ENCODE assay signal across 8 cellular contexts in genomic region chr7:22563621-22564241, GRCh38.
DNase-seq lines count a peak whose midpoint lies in the region; ATAC-seq and TF ChIP-seq lines count a peak whose summit lies in the region.

No MANE protein-coding gene starts in this region.

- H3K4me3 Mint-ChIP-seq in T-helper 17 cell = peak overlapping the region; percentile 75

- ATAC-seq in HG02759 (IDR thresholded peaks at IDR 0.05; ENCODE audit: unreplicated experiment) = peak; percentile 49
- ATAC-seq in T-helper 17 cell = peak; percentile 20
- peak; percentile 5 to 7 for ATAC-seq in right cardiac atrium
- peak; percentile 2 for ATAC-seq in upper lobe of right lung

- DNase-seq in GM13977 (ENCODE audit: low spot score) = peak; percentile 44
- DNase-seq in T-helper 17 cell = no peak
- DNase-seq in right cardiac atrium = peak in 2 of 3 donors; percentile 53 to 55
- no peak for DNase-seq in upper lobe of right lung
- no peak for DNase-seq in NCI-H128 (lab: John Stamatoyannopoulos, UW; ENCODE audit: unreplicated experiment)
- DNase-seq in ascending aorta (ENCODE audit: low spot score in 2 of 2) = no peak
- no peak for DNase-seq in middle frontal gyrus (ENCODE audit: extremely low spot score, low spot score)

- H3K27me3 Mint-ChIP-seq in T-helper 17 cell = peaks cover 49% of the 10 kb centered on the region

- peaks cover 8% of the 10 kb centered on the region for H3K36me3 Mint-ChIP-seq in T-helper 17 cell (ENCODE audit: low read depth)

- TF ChIP-seq CTCF in GM13977 (IDR thresholded peaks at IDR 0.05; ENCODE audit: extremely low read depth, insufficient read depth, missing control alignments) = no peak
- TF ChIP-seq CTCF in upper lobe of right lung (IDR thresholded peaks at IDR 0.05) = no peak
- no peak for TF ChIP-seq CTCF in ascending aorta (IDR thresholded peaks at IDR 0.05)

- H3K27ac ChIP-seq in right cardiac atrium (ENCODE audit: low read length) (peak overlapping the region; percentile 83), upper lobe of right lung (peak overlapping the region; percentile 65), ascending aorta (peak overlapping the region in 1 of 2 donors; percentile 69)

- 48% methylated on average over 11 of the region's 11 CpGs for WGBS in right cardiac atrium

- no peaks in the 10 kb centered on the region for H3K36me3 ChIP-seq in upper lobe of right lung
- H3K36me3 ChIP-seq in ascending aorta = no peaks in the 10 kb centered on the region

- H3K27me3 ChIP-seq in right cardiac atrium (ENCODE audit: control insufficient read depth, insufficient read depth) (no peaks in the 10 kb centered on the region), upper lobe of right lung (no peaks in the 10 kb centered on the region), ascending aorta (no peaks in the 10 kb centered on the region)

- intact Hi-C loops in right cardiac atrium (cut with DNase I) (loop anchor here (5.0 to 10.0 kb wide), 2 partner anchors 161 to 164 kb away; partner anchors contain the start of gene IL6 (in 4 of the 4)), upper lobe of right lung (cut with DNase I) (no loop called here), ascending aorta (cut with DNase I) (loop anchor here (5.0 kb wide), 2 partner anchors 64 to 909 kb away; partner anchors contain the start of gene IGF2BP3)

- H3K4me1 ChIP-seq in right cardiac atrium (ENCODE audit: control insufficient read depth, insufficient read depth, low read length) (peaks cover 18% of the 10 kb centered on the region), upper lobe of right lung (peaks cover 58% of the 10 kb centered on the region), ascending aorta (peaks cover 0 to 54% of the 10 kb centered on the region in 2 donors)

- H3K4me3 ChIP-seq in right cardiac atrium (ENCODE audit: low read length) = peak overlapping the region; percentile 68
- peak overlapping the region; percentile 11 for H3K4me3 ChIP-seq in upper lobe of right lung
- H3K4me3 ChIP-seq in ascending aorta = no peak overlapping the region

- no peak overlapping the region for H3K27ac Mint-ChIP-seq in T-helper 17 cell

- peaks cover 32% of the 10 kb centered on the region for H3K4me1 Mint-ChIP-seq in T-helper 17 cell

- H3K9me3 ChIP-seq in T-helper 17 cell (ENCODE audit: control insufficient read depth, low read length, poor library complexity, severe bottlenecking) = no peaks in the 10 kb centered on the region
- H3K9me3 ChIP-seq in right cardiac atrium (ENCODE audit: control insufficient read depth, low read length) = no peaks in the 10 kb centered on the region
- H3K9me3 ChIP-seq in upper lobe of right lung = no peaks in the 10 kb centered on the region
- no peaks in the 10 kb centered on the region for H3K9me3 ChIP-seq in ascending aorta

- in situ Hi-C loops in GM13977 (cut with MboI; ENCODE audit: low pct_unique_long_range_greater_than_20kb, low sequenced_read_pairs, unreplicated experiment) = no loop called here

Comparison
In these comparisons a context has a peak if more than half of its experiments do, and no peak if none do; other contexts are left out.
1. DNase-seq: peak in GM13977 (single experiment) and right cardiac atrium (2 of 3); none in T-helper 17 cell (0 of 3), upper lobe of right lung (single experiment), NCI-H128 (single experiment), ascending aorta (0 of 2) and middle frontal gyrus (single experiment).
2. H3K4me3 ChIP-seq: peak in right cardiac atrium (single experiment) and upper lobe of right lung (single experiment); none in ascending aorta (0 of 2).
3. Peak in every context shown above with its lines, with median percentiles within 50 percentile points of each other: ATAC-seq.